Comparison of ENCODE assay signal across 11 cellular contexts in the genomic region with DNA sequence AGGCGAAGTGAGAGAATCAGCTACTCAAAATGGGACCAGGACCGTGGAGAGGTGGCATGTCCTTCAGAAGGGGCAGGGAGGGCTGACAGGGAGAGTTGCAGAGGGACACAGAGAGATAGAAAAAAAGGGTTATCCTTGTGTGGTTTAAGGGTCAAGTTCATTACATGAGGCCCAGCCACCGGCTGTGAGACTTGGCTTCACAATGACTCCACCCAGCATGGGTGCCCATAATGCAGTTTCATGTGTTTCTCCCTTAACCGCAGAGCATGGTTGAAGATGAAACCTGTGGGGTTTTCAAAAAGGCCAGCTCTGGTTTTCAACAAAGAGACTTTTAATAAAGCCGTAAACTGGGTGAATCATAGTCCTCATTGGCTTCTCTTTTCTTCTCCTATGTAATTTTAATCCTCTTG.
DNase-seq lines count a peak whose midpoint lies in the region; ATAC-seq and TF ChIP-seq lines count a peak whose summit lies in the region.
"Had no signal": no experiment of that assay in that cellular context is flagged by ENCODE, and none has a peak within 500 bp of the region (broad histone marks: within the 10 kb centered on the region; RNA-seq: fewer than 3 reads in every experiment).

No MANE protein-coding gene starts in this region.

- no peaks in the 10 kb centered on the region for H3K4me1 Mint-ChIP-seq in nephron progenitor cell
- H3K4me1 Mint-ChIP-seq in osteocyte (ENCODE audit: unreplicated experiment): no peaks in the 10 kb centered on the region

- no peak overlapping the region for H3K4me3 ChIP-seq in adipocyte (ENCODE audit: low read length)
- H3K4me3 ChIP-seq: SJSA1 had no signal

- H3K36me3 Mint-ChIP-seq in nephron progenitor cell (ENCODE audit: low read depth) (no peaks in the 10 kb centered on the region), osteocyte (ENCODE audit: unreplicated experiment) (no peaks in the 10 kb centered on the region)

- no peaks in the 10 kb centered on the region for H3K4me1 ChIP-seq in adipocyte (ENCODE audit: control insufficient read depth, insufficient read depth, low read length)
- H3K4me1 ChIP-seq: SJSA1 had no signal

- H3K9me3 ChIP-seq in adipocyte (ENCODE audit: control insufficient read depth, low read length): no peaks in the 10 kb centered on the region
- H3K9me3 ChIP-seq: SJSA1 had no signal

- in situ Hi-C loops in GM13976 (cut with MboI; ENCODE audit: low sequenced_read_pairs, unreplicated experiment): no loop called here

- ATAC-seq in GM18870 (IDR thresholded peaks at IDR 0.05; ENCODE audit: unreplicated experiment): peak; percentile 96
- ATAC-seq in GM21423 (IDR thresholded peaks at IDR 0.05; ENCODE audit: unreplicated experiment): peak; percentile 98
- peak; percentile 96 for ATAC-seq in HG03280 (IDR thresholded peaks at IDR 0.05; ENCODE audit: unreplicated experiment)
- ATAC-seq in left lobe of liver: no peak

- H3K27me3 ChIP-seq in adipocyte (replicated peaks; ENCODE audit: control insufficient read depth, insufficient read depth, low read length): no peaks in the 10 kb centered on the region
- H3K27me3 ChIP-seq: SJSA1 had no signal

- no peaks in the 10 kb centered on the region for H3K9me3 Mint-ChIP-seq in nephron progenitor cell
- H3K9me3 Mint-ChIP-seq in osteocyte (ENCODE audit: unreplicated experiment): no peaks in the 10 kb centered on the region

- no peak overlapping the region for H3K4me3 Mint-ChIP-seq in nephron progenitor cell
- no peak overlapping the region for H3K4me3 Mint-ChIP-seq in osteocyte (ENCODE audit: unreplicated experiment)

- H3K36me3 ChIP-seq in adipocyte (ENCODE audit: control insufficient read depth, insufficient read depth, low read length, severe bottlenecking): no peaks in the 10 kb centered on the region
- H3K36me3 ChIP-seq: SJSA1 had no signal

- no peak overlapping the region for H3K27ac Mint-ChIP-seq in nephron progenitor cell
- no peak overlapping the region for H3K27ac Mint-ChIP-seq in osteocyte (ENCODE audit: unreplicated experiment)

- TF ChIP-seq CTCF in nephron progenitor cell (IDR thresholded peaks at IDR 0.05) (no peak), osteocyte (IDR thresholded peaks at IDR 0.05) (no peak), GM13976 (IDR thresholded peaks at IDR 0.05; ENCODE audit: borderline replicate concordance, control extremely low read depth, extremely low read depth, insufficient read depth, missing control alignments) (no peak)

- DNase-seq in adipocyte (ENCODE audit: low read depth) (peak; percentile 19), nephron progenitor cell (no peak), osteocyte (ENCODE audit: extremely low spot score, unreplicated experiment) (no peak), GM13976 (ENCODE audit: low spot score) (no peak), left lobe of liver (ENCODE audit: low spot score) (no peak)
- DNase-seq: anterior cingulate cortex, KG1 had no signal

- peaks cover 16% of the 10 kb centered on the region for H3K27me3 Mint-ChIP-seq in nephron progenitor cell (ENCODE audit: low read depth, poor library complexity)
- peaks cover 4% of the 10 kb centered on the region for H3K27me3 Mint-ChIP-seq in osteocyte (ENCODE audit: unreplicated experiment)

- H3K9ac ChIP-seq in adipocyte (ENCODE audit: low read length): no peak overlapping the region
